ENCODE assay signal across 13 cellular contexts in the genomic region with DNA sequence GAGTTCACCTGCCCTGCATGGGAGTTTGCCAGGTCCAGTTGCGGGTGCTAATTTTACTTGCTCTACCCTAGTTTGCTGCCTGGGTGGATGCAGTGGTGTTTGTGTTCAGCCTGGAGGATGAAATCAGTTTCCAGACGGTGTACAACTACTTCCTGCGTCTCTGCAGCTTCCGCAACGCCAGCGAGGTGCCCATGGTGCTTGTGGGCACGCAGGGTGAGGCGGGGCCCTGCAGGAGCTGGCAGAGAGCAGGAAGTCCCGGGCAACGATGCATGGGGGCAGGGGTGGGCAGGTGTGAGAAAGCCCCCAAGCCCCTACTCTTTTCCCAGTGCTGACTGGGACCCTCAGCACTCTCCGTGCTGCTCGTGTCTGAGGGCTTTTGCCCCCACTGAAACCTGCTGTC. TPM values are rescaled to one million over a fixed set of nuclear protein-coding genes. Genes with fewer than 3 reads are reported as not detected.
DNase-seq lines count a peak whose midpoint lies in the region; ATAC-seq and TF ChIP-seq lines count a peak whose summit lies in the region.
"Had no signal": no experiment of that assay in that cellular context is flagged by ENCODE, and none has a peak within 500 bp of the region (broad histone marks: within the 10 kb centered on the region; RNA-seq: fewer than 3 reads in every experiment).

No MANE protein-coding gene starts in this region.

- peak overlapping the region; percentile 17 to 38 for H3K4me3 ChIP-seq in CD4-positive, alpha-beta memory T cell (ENCODE audit: low read length in 2 of 2)
- H3K4me3 ChIP-seq in lower lobe of right lung, result no peak overlapping the region
- H3K4me3 ChIP-seq: body of pancreas had no signal

- H3K4me1 ChIP-seq in CD4-positive, alpha-beta memory T cell (ENCODE audit: insufficient read depth, low read length), result peaks cover 26% of the 10 kb centered on the region
- H3K4me1 ChIP-seq in lower lobe of right lung, result peaks cover 23% of the 10 kb centered on the region

- CTCF ChIA-PET in CD4-positive, alpha-beta memory T cell (lab: Charles Lee; ENCODE audit: partially characterized antibody), result interaction anchor here (0.8 to 2.8 kb wide), 5 partner anchors 10 to 219 kb away, joined by 3 to 13 read pairs (median 3); partner anchors contain the start of gene ABCB8
- CTCF ChIA-PET in activated CD8-positive, alpha-beta T cell treated with anti-CD3 and anti-CD28 coated beads, Interleukin-2, amount 10 ng/mL, durations not matched to agents 7 days and 5 days (lab: Charles Lee), result interaction anchor here (0.8 to 1.8 kb wide), 3 partner anchors 89 to 154 kb away, joined by 3 to 7 read pairs (median 4); partner anchors contain the start of gene ABCB8

- H3K36me3 Mint-ChIP-seq in CD4-positive, alpha-beta memory T cell, result peaks cover 11 to 30% of the 10 kb centered on the region in 2 donors
- H3K36me3 Mint-ChIP-seq in IgD-negative memory B cell, result peaks cover 5% of the 10 kb centered on the region
- no peaks in the 10 kb centered on the region for H3K36me3 Mint-ChIP-seq in activated CD8-positive, alpha-beta T cell treated with anti-CD3 and anti-CD28 coated beads, Interleukin-2, amount 10 ng/mL, durations not matched to agents 7 days and 5 days (ENCODE audit: low read depth)

- H3K27ac ChIP-seq in CD4-positive, alpha-beta memory T cell (ENCODE audit: low read depth, low read length), result peak overlapping the region; percentile 44
- H3K27ac ChIP-seq in lower lobe of right lung, result no peak overlapping the region
- H3K27ac ChIP-seq: body of pancreas had no signal

- no peaks in the 10 kb centered on the region for H3K27me3 Mint-ChIP-seq in CD4-positive, alpha-beta memory T cell
- H3K27me3 Mint-ChIP-seq in IgD-negative memory B cell, result peaks cover 15% of the 10 kb centered on the region
- peaks cover 16% of the 10 kb centered on the region for H3K27me3 Mint-ChIP-seq in activated CD8-positive, alpha-beta T cell treated with anti-CD3 and anti-CD28 coated beads, Interleukin-2, amount 10 ng/mL, durations not matched to agents 7 days and 5 days (ENCODE audit: low read depth)

- H3K27ac Mint-ChIP-seq in CD4-positive, alpha-beta memory T cell, result peak overlapping the region; percentile 76 to 97 (median 93)
- H3K27ac Mint-ChIP-seq in IgD-negative memory B cell, result peak overlapping the region in 2 of 3 donors; percentile 21 to 43
- H3K27ac Mint-ChIP-seq in activated CD8-positive, alpha-beta T cell treated with anti-CD3 and anti-CD28 coated beads, Interleukin-2, amount 10 ng/mL, durations not matched to agents 7 days and 5 days, result peak overlapping the region; percentile 52

- TF ChIP-seq CTCF in lower lobe of right lung (IDR thresholded peaks at IDR 0.05), result no peak

- POLR2A ChIA-PET in CD4-positive, alpha-beta memory T cell (lab: Charles Lee; ENCODE audit: partially characterized antibody), result interaction anchor here (1.1 to 1.9 kb wide), 4 partner anchors 10 to 115 kb away, joined by 3 to 6 read pairs (median 4); partner anchors contain the start of genes CHPF2 and FASTK
- POLR2A ChIA-PET in activated CD8-positive, alpha-beta T cell treated with anti-CD3 and anti-CD28 coated beads, Interleukin-2, amount 10 ng/mL, durations not matched to agents 7 days and 5 days (lab: Charles Lee), result interaction anchor here (0.6 kb wide), 1 partner anchor 117 kb away, joined by 3 read pairs; no protein-coding TSS in a partner anchor

- H3K9me3 Mint-ChIP-seq in CD4-positive, alpha-beta memory T cell, result peaks cover 0 to 2% (median 0%) of the 10 kb centered on the region in 8 donors
- H3K9me3 Mint-ChIP-seq in IgD-negative memory B cell, result no peaks in the 10 kb centered on the region
- no peaks in the 10 kb centered on the region for H3K9me3 Mint-ChIP-seq in activated CD8-positive, alpha-beta T cell treated with anti-CD3 and anti-CD28 coated beads, Interleukin-2, amount 10 ng/mL, durations not matched to agents 7 days and 5 days (ENCODE audit: insufficient read depth)

- H3K27me3 ChIP-seq in CD4-positive, alpha-beta memory T cell (ENCODE audit: insufficient read depth, low read length), result no peaks in the 10 kb centered on the region
- H3K27me3 ChIP-seq in lower lobe of right lung (ENCODE audit: low read depth), result no peaks in the 10 kb centered on the region
- H3K27me3 ChIP-seq: body of pancreas had no signal

- peaks cover 3 to 41% (median 24%) of the 10 kb centered on the region in 4 donors for H3K4me1 Mint-ChIP-seq in CD4-positive, alpha-beta memory T cell
- H3K4me1 Mint-ChIP-seq in IgD-negative memory B cell, result peaks cover 0 to 3% (median 2%) of the 10 kb centered on the region in 3 donors
- peaks cover 5% of the 10 kb centered on the region for H3K4me1 Mint-ChIP-seq in activated CD8-positive, alpha-beta T cell treated with anti-CD3 and anti-CD28 coated beads, Interleukin-2, amount 10 ng/mL, durations not matched to agents 7 days and 5 days (ENCODE audit: low read depth)

- intact Hi-C loops in CD4-positive, alpha-beta memory T cell (cut with micrococcal nuclease), result loop anchor here (2.0 kb wide), 1 partner anchor 55 kb away; no protein-coding TSS in a partner anchor
- intact Hi-C loops in lower lobe of right lung (cut with DNase I), result no loop called here

- no peaks in the 10 kb centered on the region for H3K36me3 ChIP-seq in CD4-positive, alpha-beta memory T cell (ENCODE audit: insufficient read depth, low read length)
- H3K36me3 ChIP-seq in lower lobe of right lung, result peaks cover 57% of the 10 kb centered on the region

- no peaks in the 10 kb centered on the region for H3K9me3 ChIP-seq in CD4-positive, alpha-beta memory T cell (ENCODE audit: control insufficient read depth in 1 of 2, low read length in 2 of 2)
- no peaks in the 10 kb centered on the region for H3K9me3 ChIP-seq in lower lobe of right lung
- H3K9me3 ChIP-seq: body of pancreas, prostate gland, SK-N-SH had no signal

- peak overlapping the region; percentile 74 to 88 (median 83) for H3K4me3 Mint-ChIP-seq in CD4-positive, alpha-beta memory T cell
- peak overlapping the region in 3 of 4 donors; percentile 20 to 76 (median 65) for H3K4me3 Mint-ChIP-seq in IgD-negative memory B cell
- peak overlapping the region; percentile 54 for H3K4me3 Mint-ChIP-seq in activated CD8-positive, alpha-beta T cell treated with anti-CD3 and anti-CD28 coated beads, Interleukin-2, amount 10 ng/mL, durations not matched to agents 7 days and 5 days

- ATAC-seq in activated CD8-positive, alpha-beta T cell treated with anti-CD3 and anti-CD28 coated beads, Interleukin-2, amount 10 ng/mL, durations not matched to agents 7 days and 5 days, result peak; percentile 32
- ATAC-seq in lower lobe of right lung (no peak), GM19452 (IDR thresholded peaks at IDR 0.05; ENCODE audit: unreplicated experiment) (no peak), GM18498 (IDR thresholded peaks at IDR 0.05; ENCODE audit: unreplicated experiment) (no peak)
- ATAC-seq: body of pancreas had no signal

- peak; percentile 42 to 76 (median 64) for DNase-seq in CD4-positive, alpha-beta memory T cell
- DNase-seq in activated CD8-positive, alpha-beta T cell treated with anti-CD3 and anti-CD28 coated beads, Interleukin-2, amount 10 ng/mL, durations not matched to agents 7 days and 5 days, result peak; percentile 35
- DNase-seq in lower lobe of right lung (peak; percentile 52), epidermal melanocyte (ENCODE audit: insufficient read length, low spot score) (no peak), NCI-H1105 (lab: John Stamatoyannopoulos, UW) (no peak)
- DNase-seq: body of pancreas, kidney, SK-N-SH, substantia nigra had no signal

RNA-seq across cellular contexts. Expression of gene AGAP3, which starts 31.3 kb away (rescaled TPM):
- 10 to 100 TPM; 52.9 to 65.8 TPM for total RNA-seq in CD4-positive, alpha-beta memory T cell
- polyA plus RNA-seq in CD4-positive, alpha-beta memory T cell, result 1 to 10 TPM; 3.0 to 9.5 TPM
- 3.5 TPM for polyA plus RNA-seq in IgD-negative memory B cell
- total RNA-seq in activated CD8-positive, alpha-beta T cell treated with anti-CD3 and anti-CD28 coated beads, Interleukin-2, amount 10 ng/mL, durations not matched to agents 7 days and 5 days, result 10 to 100 TPM; 12.1 to 12.6 TPM
- 157 TPM for total RNA-seq in lower lobe of right lung

RNA-seq across cellular contexts. Expression of gene TMUB1, which starts 34.3 kb away (rescaled TPM):
- 10 to 100 TPM; 42.6 to 48.7 TPM for total RNA-seq in CD4-positive, alpha-beta memory T cell
- 10 to 100 TPM; 48.9 to 66.7 TPM for polyA plus RNA-seq in CD4-positive, alpha-beta memory T cell
- 72.6 TPM for polyA plus RNA-seq in IgD-negative memory B cell
- total RNA-seq in activated CD8-positive, alpha-beta T cell treated with anti-CD3 and anti-CD28 coated beads, Interleukin-2, amount 10 ng/mL, durations not matched to agents 7 days and 5 days, result 10 to 100 TPM; 76.7 to 82.6 TPM
- 37.4 TPM for total RNA-seq in lower lobe of right lung

RNA-seq across cellular contexts. Expression of gene FASTK, which starts 37.0 kb away (rescaled TPM):
- total RNA-seq in CD4-positive, alpha-beta memory T cell, result 100 to 1,000 TPM; 123 to 126 TPM
- 10 to 100 TPM; 51.2 to 62.2 TPM for polyA plus RNA-seq in CD4-positive, alpha-beta memory T cell
- polyA plus RNA-seq in IgD-negative memory B cell, result 55.4 TPM
- 10 to 100 TPM; 81.8 to 88.1 TPM for total RNA-seq in activated CD8-positive, alpha-beta T cell treated with anti-CD3 and anti-CD28 coated beads, Interleukin-2, amount 10 ng/mL, durations not matched to agents 7 days and 5 days
- 54.4 TPM for total RNA-seq in lower lobe of right lung

RNA-seq across cellular contexts. Expression of gene GBX1, which starts 49.9 kb away (rescaled TPM):
- total RNA-seq in CD4-positive, alpha-beta memory T cell, result not detected
- not detected for polyA plus RNA-seq in CD4-positive, alpha-beta memory T cell
- polyA plus RNA-seq in IgD-negative memory B cell, result not detected
- total RNA-seq in activated CD8-positive, alpha-beta T cell treated with anti-CD3 and anti-CD28 coated beads, Interleukin-2, amount 10 ng/mL, durations not matched to agents 7 days and 5 days, result not detected
- not detected for total RNA-seq in lower lobe of right lung
- total RNA-seq: body of pancreas, kidney, prostate gland had no signal
- polyA plus RNA-seq: SK-N-SH had no signal

RNA-seq across cellular contexts. Expression of gene SLC4A2, which starts 58.2 kb away (rescaled TPM):
- total RNA-seq in CD4-positive, alpha-beta memory T cell, result 10 to 100 TPM; 82.7 to 84.7 TPM
- polyA plus RNA-seq in CD4-positive, alpha-beta memory T cell, result 10 to 100 TPM; 12.8 to 24.3 TPM
- polyA plus RNA-seq in IgD-negative memory B cell, result 17.8 TPM
- 100 to 1,000 TPM; 107 to 112 TPM for total RNA-seq in activated CD8-positive, alpha-beta T cell treated with anti-CD3 and anti-CD28 coated beads, Interleukin-2, amount 10 ng/mL, durations not matched to agents 7 days and 5 days
- 182 TPM for total RNA-seq in lower lobe of right lung

Comparison
In these comparisons a context has a peak if more than half of its experiments do, and no peak if none do; other contexts are left out.
1. DNase-seq: peak in CD4-positive, alpha-beta memory T cell (5 of 5), activated CD8-positive, alpha-beta T cell treated with anti-CD3 and anti-CD28 coated beads, Interleukin-2, amount 10 ng/mL, durations not matched to agents 7 days and 5 days (single experiment) and lower lobe of right lung (single experiment); none in epidermal melanocyte (single experiment) and NCI-H1105 (single experiment).
2. H3K27ac Mint-ChIP-seq: peak in every context shown above with its lines; median percentile 93 in CD4-positive, alpha-beta memory T cell; 52 in activated CD8-positive, alpha-beta T cell treated with anti-CD3 and anti-CD28 coated beads, Interleukin-2, amount 10 ng/mL, durations not matched to agents 7 days and 5 days; 32 in IgD-negative memory B cell.
3. Peak in every context shown above with its lines, with median percentiles within 50 percentile points of each other: H3K4me3 Mint-ChIP-seq.